Comparison of ENCODE assay signal across 18 cellular contexts in genomic region chr11:120062561-120062930, GRCh38.
"Had no signal": no experiment of that assay in that cellular context is flagged by ENCODE, and none has a peak within 500 bp of the region (broad histone marks: within the 10 kb centered on the region; RNA-seq: fewer than 3 reads in every experiment).

No MANE protein-coding gene starts in this region.

- H3K9me3 ChIP-seq: body of pancreas, transverse colon had no signal

- H3K36me3 ChIP-seq: transverse colon had no signal

- H3K4me3 Mint-ChIP-seq: activated CD8-positive, alpha-beta memory T cell treated with anti-CD3 and anti-CD28 coated beads, Interleukin-2, amount 10 ng/mL, durations not matched to agents 7 days and 5 days; activated naive CD4-positive, alpha-beta T cell treated with anti-CD3 and anti-CD28 coated beads, Interleukin-2, amount 50 U/mL, for 24 hours; activated T-cell treated with anti-CD3 and anti-CD28 coated beads, Interleukin-2, amount 50 U/mL, for 24 hours; central memory CD8-positive, alpha-beta T cell; natural killer cell treated with Interleukin-12 subunit alpha and Interleukin-12 subunit beta and Interleukin-15 and Interleukin-18, amount 100 ng/mL, for 72 hours had no signal

- H3K27ac Mint-ChIP-seq: activated CD8-positive, alpha-beta memory T cell treated with anti-CD3 and anti-CD28 coated beads, Interleukin-2, amount 10 ng/mL, durations not matched to agents 7 days and 5 days; activated naive CD4-positive, alpha-beta T cell treated with anti-CD3 and anti-CD28 coated beads, Interleukin-2, amount 50 U/mL, for 24 hours; activated T-cell treated with anti-CD3 and anti-CD28 coated beads, Interleukin-2, amount 50 U/mL, for 24 hours; natural killer cell treated with Interleukin-12 subunit alpha and Interleukin-12 subunit beta and Interleukin-15 and Interleukin-18, amount 100 ng/mL, for 72 hours had no signal

- H3K27me3 ChIP-seq: body of pancreas, transverse colon had no signal

- DNase-seq: activated CD4-positive, alpha-beta T cell treated with anti-CD3 and anti-CD28 coated beads for 1 hour; activated CD4-positive, alpha-beta T cell treated with anti-CD3 and anti-CD28 coated beads, Interleukin-2, amount 50 U/mL, for 4 hours; activated CD8-positive, alpha-beta memory T cell treated with anti-CD3 and anti-CD28 coated beads, Interleukin-2, amount 10 ng/mL, durations not matched to agents 7 days and 5 days; activated effector memory CD4-positive, alpha-beta T cell treated with Interleukin-2 at 50 U/mL for 16 hours; activated T-cell treated with anti-CD3 and anti-CD28 coated beads, Interleukin-2, amount 50 U/mL, for 24 hours; amniotic stem cell; body of pancreas; effector memory CD4-positive, alpha-beta T cell; SHP77 treated with DMSO at 0.1 percent for 48 hours; stimulated activated CD4-positive, alpha-beta T cell treated with anti-CD3 and anti-CD28 coated beads, Interleukin-2, amount 100 ng/mL, for 48 hours; stimulated activated naive CD4-positive, alpha-beta T cell; transverse colon had no signal

- H3K27ac ChIP-seq: body of pancreas, coronary artery, parathyroid adenoma, transverse colon, VCaP had no signal

- H3K9ac ChIP-seq: parathyroid adenoma had no signal

- H2AFZ ChIP-seq: parathyroid adenoma had no signal

- H3K4me3 ChIP-seq: body of pancreas, coronary artery, transverse colon had no signal

- H3K4me1 Mint-ChIP-seq: activated CD8-positive, alpha-beta memory T cell treated with anti-CD3 and anti-CD28 coated beads, Interleukin-2, amount 10 ng/mL, durations not matched to agents 7 days and 5 days; activated naive CD4-positive, alpha-beta T cell treated with anti-CD3 and anti-CD28 coated beads, Interleukin-2, amount 50 U/mL, for 24 hours; central memory CD8-positive, alpha-beta T cell had no signal

- H3K9me3 Mint-ChIP-seq: activated naive CD4-positive, alpha-beta T cell treated with anti-CD3 and anti-CD28 coated beads, Interleukin-2, amount 50 U/mL, for 24 hours; activated T-cell treated with anti-CD3 and anti-CD28 coated beads, Interleukin-2, amount 50 U/mL, for 24 hours; central memory CD8-positive, alpha-beta T cell; natural killer cell treated with Interleukin-12 subunit alpha and Interleukin-12 subunit beta and Interleukin-15 and Interleukin-18, amount 100 ng/mL, for 72 hours had no signal

- H3K4me1 ChIP-seq: body of pancreas, parathyroid adenoma, transverse colon had no signal

- H3K36me3 Mint-ChIP-seq: activated CD8-positive, alpha-beta memory T cell treated with anti-CD3 and anti-CD28 coated beads, Interleukin-2, amount 10 ng/mL, durations not matched to agents 7 days and 5 days; activated naive CD4-positive, alpha-beta T cell treated with anti-CD3 and anti-CD28 coated beads, Interleukin-2, amount 50 U/mL, for 24 hours; natural killer cell treated with Interleukin-12 subunit alpha and Interleukin-12 subunit beta and Interleukin-15 and Interleukin-18, amount 100 ng/mL, for 72 hours had no signal
